8 cellular contexts compared by ENCODE assay signal in genomic region chr5:131265318-131265803, GRCh38. TPM values are rescaled to one million over a fixed set of nuclear protein-coding genes. Genes with fewer than 3 reads are reported as not detected.
DNase-seq lines count a peak whose midpoint lies in the region; ATAC-seq and TF ChIP-seq lines count a peak whose summit lies in the region.

No MANE protein-coding gene starts in this region.

- H3K79me2 ChIP-seq in fibroblast of lung (ENCODE audit: control insufficient read depth, insufficient read depth, low read length): peaks cover 48% of the 10 kb centered on the region

- no peaks in the 10 kb centered on the region for H3K27me3 Mint-ChIP-seq in CD8-positive, alpha-beta memory T cell

- peak overlapping the region; percentile 89 for H3K27ac ChIP-seq in CD8-positive, alpha-beta memory T cell (ENCODE audit: low read depth, low read length)
- H3K27ac ChIP-seq in fibroblast of lung (ENCODE audit: insufficient read depth, low read length): no peak overlapping the region
- no peak overlapping the region for H3K27ac ChIP-seq in rectal smooth muscle tissue (ENCODE audit: low read depth, low read length)

- POLR2A ChIA-PET in CD8-positive, alpha-beta memory T cell (lab: Charles Lee): interaction anchor here (0.6 to 6.6 kb wide), 20 partner anchors 8 to 129 kb away, joined by 3 to 130 read pairs (median 8); no protein-coding TSS in a partner anchor

- peak overlapping the region; percentile 46 to 97 (median 85) for H3K27ac Mint-ChIP-seq in CD8-positive, alpha-beta memory T cell

- peak overlapping the region; percentile 79 for H3K4me3 ChIP-seq in CD8-positive, alpha-beta memory T cell (ENCODE audit: low read length)
- H3K4me3 ChIP-seq in fibroblast of lung (replicated peaks in 1 of 4; ENCODE audit: control extremely low read depth in 1 of 4, insufficient read depth in 1 of 4, low read depth in 3 of 4, low read length in 4 of 4) (peak overlapping the region; percentile 72 to 94 (median 92)), rectal smooth muscle tissue (ENCODE audit: low read length) (peak overlapping the region; percentile 100)

- H3K36me3 ChIP-seq in CD8-positive, alpha-beta memory T cell (ENCODE audit: insufficient read depth, low read length): no peaks in the 10 kb centered on the region
- no peaks in the 10 kb centered on the region for H3K36me3 ChIP-seq in fibroblast of lung (ENCODE audit: control insufficient read depth, insufficient read depth, low read length)
- H3K36me3 ChIP-seq in rectal smooth muscle tissue (ENCODE audit: control insufficient read depth, insufficient read depth, low read length): peaks cover 2% of the 10 kb centered on the region

- no peaks in the 10 kb centered on the region for H4K20me1 ChIP-seq in fibroblast of lung (ENCODE audit: control insufficient read depth, extremely low read depth, insufficient read depth, low read length)

- H3K9me3 Mint-ChIP-seq in CD8-positive, alpha-beta memory T cell: no peaks in the 10 kb centered on the region

- H3K36me3 Mint-ChIP-seq in CD8-positive, alpha-beta memory T cell: peaks cover 0 to 51% (median 0%) of the 10 kb centered on the region in 3 donors

- H2AFZ ChIP-seq in fibroblast of lung (ENCODE audit: low read length): no peak overlapping the region

- peaks cover 49 to 58% (median 53%) of the 10 kb centered on the region in 3 donors for H3K4me1 Mint-ChIP-seq in CD8-positive, alpha-beta memory T cell

- CTCF ChIA-PET in CD8-positive, alpha-beta memory T cell (lab: Charles Lee): interaction anchor here (0.9 to 8.8 kb wide), 18 partner anchors 12 to 150 kb away, joined by 3 to 91 read pairs (median 6); partner anchors contain the start of gene HINT1

- H3K4me2 ChIP-seq in fibroblast of lung (ENCODE audit: extremely low read depth, insufficient read depth, low read length): peak overlapping the region; percentile 30

- H3K27me3 ChIP-seq in CD8-positive, alpha-beta memory T cell (ENCODE audit: insufficient read depth, low read length, poor library complexity, severe bottlenecking): no peaks in the 10 kb centered on the region
- H3K27me3 ChIP-seq in fibroblast of lung (ENCODE audit: control insufficient read depth, insufficient read depth, low read length): no peaks in the 10 kb centered on the region
- no peaks in the 10 kb centered on the region for H3K27me3 ChIP-seq in rectal smooth muscle tissue (ENCODE audit: control insufficient read depth, insufficient read depth, low read length)

- peak; percentile 17 to 42 for TF ChIP-seq CTCF in fibroblast of lung (conservative IDR thresholded peaks at IDR 0.05 in 1 of 2, IDR thresholded peaks at IDR 0.05 in 1 of 2; ENCODE audit: low read depth in 1 of 2, low read length in 2 of 2)

- peak overlapping the region; percentile 86 to 99 (median 91) for H3K4me3 Mint-ChIP-seq in CD8-positive, alpha-beta memory T cell

- no peak overlapping the region for H3K9ac ChIP-seq in fibroblast of lung (ENCODE audit: insufficient read depth, low read length)
- H3K9ac ChIP-seq in rectal smooth muscle tissue (ENCODE audit: low read length): no peak overlapping the region

- no peaks in the 10 kb centered on the region for H3K9me3 ChIP-seq in CD8-positive, alpha-beta memory T cell (ENCODE audit: low read length)
- no peaks in the 10 kb centered on the region for H3K9me3 ChIP-seq in fibroblast of lung (ENCODE audit: control insufficient read depth, insufficient read depth, low read depth, low read length)

- ATAC-seq in GM19035 (IDR thresholded peaks at IDR 0.05; ENCODE audit: unreplicated experiment) (peak; percentile 13), HG03520 (IDR thresholded peaks at IDR 0.05; ENCODE audit: unreplicated experiment) (peak; percentile 21)

- peak in 2 of 5 donors; percentile 45 to 52 for DNase-seq in CD8-positive, alpha-beta memory T cell
- peak; percentile 70 for DNase-seq in SKM-1 treated with dmso at 0.1 percent for 144 hours (lab: John Stamatoyannopoulos, UW; ENCODE audit: unreplicated experiment)
- DNase-seq in fibroblast of lung (ENCODE audit: low read depth in 2 of 2): peak; percentile 23 to 36
- DNase-seq in ureter (ENCODE audit: low spot score): no peak
- no peak for DNase-seq in stimulated activated CD4-positive, alpha-beta T cell treated with anti-CD3 and anti-CD28 coated beads, Interleukin-4, amount 100 ng/mL, for 1 hour

- peaks cover 51% of the 10 kb centered on the region for H3K4me1 ChIP-seq in CD8-positive, alpha-beta memory T cell (ENCODE audit: insufficient read depth, low read length)
- no peaks in the 10 kb centered on the region for H3K4me1 ChIP-seq in fibroblast of lung (ENCODE audit: control insufficient read depth, extremely low read depth, insufficient read depth, low read length)
- peaks cover 8% of the 10 kb centered on the region for H3K4me1 ChIP-seq in rectal smooth muscle tissue (ENCODE audit: control insufficient read depth, insufficient read depth, low read length)

RNA-seq across cellular contexts. Expression of gene CDC42SE2, which starts 1.5 kb away (rescaled TPM):
- total RNA-seq in CD8-positive, alpha-beta memory T cell: 100 to 1,000 TPM; 125 to 131 TPM
- polyA plus RNA-seq in CD8-positive, alpha-beta memory T cell: 460 TPM
- 16.4 and 26.1 TPM in 2 replicates for total RNA-seq in fibroblast of lung
- 26.1 and 26.5 TPM in 2 replicates for polyA plus RNA-seq in fibroblast of lung
- polyA plus RNA-seq in fibroblast of lung (2012): 13.2 and 13.4 TPM in 2 replicates
- polyA minus RNA-seq in fibroblast of lung (ENCODE audit: low replicate concordance): 4.1 and 8.4 TPM in 2 replicates
- 39.6 TPM for total RNA-seq in ureter

Comparison
In these comparisons a context has a peak if more than half of its experiments do, and no peak if none do; other contexts are left out.
1. DNase-seq: peak in SKM-1 treated with dmso at 0.1 percent for 144 hours (single experiment) and fibroblast of lung (2 of 2); none in ureter (single experiment) and stimulated activated CD4-positive, alpha-beta T cell treated with anti-CD3 and anti-CD28 coated beads, Interleukin-4, amount 100 ng/mL, for 1 hour (single experiment).
2. Peak in every context shown above with its lines, with median percentiles within 50 percentile points of each other: H3K4me3 ChIP-seq.